9 cellular contexts compared by ENCODE assay signal in the genomic region with DNA sequence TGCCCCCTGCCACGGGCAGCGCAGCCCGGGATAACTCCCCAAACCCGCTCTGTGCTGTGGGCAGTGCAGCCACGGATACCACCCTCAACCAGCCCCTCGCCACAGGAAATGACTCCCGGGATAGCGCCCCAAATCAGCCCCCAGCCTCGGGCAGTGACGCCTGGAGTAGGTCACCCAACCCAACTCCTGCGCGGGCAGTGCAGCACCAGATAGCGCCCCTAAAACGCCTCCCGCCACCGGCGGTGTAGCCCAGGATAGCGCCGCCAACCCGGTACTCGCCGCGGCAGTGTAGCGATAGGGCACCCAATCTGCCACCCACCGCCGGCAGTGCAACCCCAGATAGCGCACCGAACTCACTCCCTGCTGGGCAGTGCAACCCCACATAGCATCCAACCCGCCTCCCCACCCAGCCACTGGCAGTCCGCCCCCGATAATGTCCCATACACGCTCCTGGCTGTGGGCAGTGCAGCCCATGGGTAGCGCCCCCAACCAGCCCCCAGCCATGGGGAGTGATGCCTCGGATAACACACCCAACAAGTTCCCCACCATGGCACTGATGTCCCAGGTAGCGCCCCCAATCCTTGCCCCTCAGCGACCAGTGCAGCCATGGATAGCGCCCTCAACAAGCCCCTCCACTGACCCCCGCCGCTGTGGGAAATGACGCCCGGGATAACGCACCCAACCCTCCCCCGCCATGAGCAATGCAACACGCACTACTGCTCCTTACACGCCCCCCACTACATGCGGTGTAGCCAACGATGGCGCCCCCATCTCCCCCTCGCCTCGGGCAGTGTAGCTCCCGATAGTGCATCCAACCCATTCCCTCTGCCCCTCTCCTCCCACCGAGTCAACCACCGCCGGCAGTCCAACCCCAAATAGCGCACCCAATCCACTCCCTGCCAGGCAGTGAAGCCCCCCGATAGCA. TPM values are rescaled to one million over a fixed set of nuclear protein-coding genes. Genes with fewer than 3 reads are reported as not detected.
DNase-seq lines count a peak whose midpoint lies in the region; ATAC-seq, FAIRE-seq and TF ChIP-seq lines count a peak whose summit lies in the region.
"Had no signal": no experiment of that assay in that cellular context is flagged by ENCODE, and none has a peak within 500 bp of the region (broad histone marks: within the 10 kb centered on the region; RNA-seq: fewer than 3 reads in every experiment).

No MANE protein-coding gene starts in this region.

- peaks cover 18% of the 10 kb centered on the region for H3K27me3 Mint-ChIP-seq in activated CD4-positive, alpha-beta T cell treated with anti-CD3 and anti-CD28 coated beads for 36 hours
- H3K27me3 Mint-ChIP-seq in endodermal cell (ENCODE audit: insufficient read depth): peaks cover 32% of the 10 kb centered on the region
- peaks cover 71% of the 10 kb centered on the region for H3K27me3 Mint-ChIP-seq in neural crest cell (ENCODE audit: low read depth)

- no peak overlapping the region for H3K27ac Mint-ChIP-seq in activated CD4-positive, alpha-beta T cell treated with anti-CD3 and anti-CD28 coated beads for 36 hours
- H3K27ac Mint-ChIP-seq in endodermal cell (peak overlapping the region; percentile 89), neural crest cell (ENCODE audit: unreplicated experiment) (no peak overlapping the region)

- H3K27me3 ChIP-seq in endodermal cell (ENCODE audit: control insufficient read depth, insufficient read depth, low read length, poor library complexity, severe bottlenecking) (no peaks in the 10 kb centered on the region), adrenal gland (peaks cover 10% of the 10 kb centered on the region)

- H3K9ac ChIP-seq in endodermal cell (ENCODE audit: extremely low read depth, low read length, poor library complexity, severe bottlenecking): peak overlapping the region; percentile 42

- peak; percentile 13 for DNase-seq in activated CD4-positive, alpha-beta T cell treated with anti-CD3 and anti-CD28 coated beads for 36 hours
- DNase-seq in activated CD4-positive, alpha-beta T cell treated with anti-CD3 and anti-CD28 coated beads for 4 hours: no peak
- DNase-seq in NCI-H2171 (lab: John Stamatoyannopoulos, UW) (peak; percentile 22), endodermal cell (peak; percentile 66), neural crest cell (ENCODE audit: low read depth, low spot score) (no peak), HTR-8/SVneo (ENCODE audit: insufficient read length, low spot score) (no peak), NCI-H82 (lab: John Stamatoyannopoulos, UW) (no peak), adrenal gland (no peak)
- DNase-seq: activated CD4-positive, alpha-beta T cell treated with anti-CD3 and anti-CD28 coated beads, Interleukin-2, amount 50 U/mL, for 1 hour had no signal

- H3K4me1 ChIP-seq in endodermal cell (ENCODE audit: control insufficient read depth, insufficient read depth, low read length) (peaks cover 22% of the 10 kb centered on the region), adrenal gland (replicated peaks in 1 of 2) (no peaks in the 10 kb centered on the region)

- no peak for TF ChIP-seq POLR2A in adrenal gland (IDR thresholded peaks at IDR 0.05)

- FAIRE-seq in HTR-8/SVneo (lab: Jason Lieb, UNC): no peak

- H3K4me3 ChIP-seq in endodermal cell (ENCODE audit: low read length) (peak overlapping the region; percentile 85), adrenal gland (peak overlapping the region in 1 of 4 donors; percentile 15)

- POLR2A ChIA-PET in activated CD4-positive, alpha-beta T cell treated with anti-CD3 and anti-CD28 coated beads for 36 hours (lab: Charles Lee): no interaction called here

- no peaks in the 10 kb centered on the region for H3K36me3 Mint-ChIP-seq in activated CD4-positive, alpha-beta T cell treated with anti-CD3 and anti-CD28 coated beads for 36 hours (ENCODE audit: low read depth)
- peaks cover 11% of the 10 kb centered on the region for H3K36me3 Mint-ChIP-seq in endodermal cell (ENCODE audit: low read depth)
- H3K36me3 Mint-ChIP-seq in neural crest cell (ENCODE audit: low read depth): no peaks in the 10 kb centered on the region

- CTCF ChIA-PET in activated CD4-positive, alpha-beta T cell treated with anti-CD3 and anti-CD28 coated beads for 36 hours (lab: Charles Lee): no interaction called here

- H3K9me3 ChIP-seq in endodermal cell (ENCODE audit: control insufficient read depth, low read length): no peaks in the 10 kb centered on the region
- no peaks in the 10 kb centered on the region for H3K9me3 ChIP-seq in adrenal gland (replicated peaks in 1 of 3)

- TF ChIP-seq CTCF in endodermal cell (conservative IDR thresholded peaks at IDR 0.05): no peak
- TF ChIP-seq CTCF in neural crest cell (conservative IDR thresholded peaks at IDR 0.05): no peak
- no peak for TF ChIP-seq CTCF in adrenal gland (IDR thresholded peaks at IDR 0.05)

- H3K4me1 Mint-ChIP-seq in activated CD4-positive, alpha-beta T cell treated with anti-CD3 and anti-CD28 coated beads for 36 hours: peaks cover 21% of the 10 kb centered on the region
- H3K4me1 Mint-ChIP-seq in endodermal cell: peaks cover 34% of the 10 kb centered on the region
- H3K4me1 Mint-ChIP-seq in neural crest cell: peaks cover 19% of the 10 kb centered on the region

- peak overlapping the region; percentile 63 for H3K4me3 Mint-ChIP-seq in activated CD4-positive, alpha-beta T cell treated with anti-CD3 and anti-CD28 coated beads for 36 hours
- H3K4me3 Mint-ChIP-seq in endodermal cell (peak overlapping the region; percentile 79), neural crest cell (peak overlapping the region; percentile 31)

- WGBS in endodermal cell (ENCODE audit: insufficient coverage in 1 of 2, insufficient read length in 1 of 2), 2 experiments: 81% methylated on average over 30 to 56 of the region's 56 CpGs
- WGBS in adrenal gland, 4 donors: 17 to 57% (median 48%) methylated on average over 10 to 56 of the region's 56 CpGs

- H3K36me3 ChIP-seq in endodermal cell (ENCODE audit: control insufficient read depth, insufficient read depth, low read length): peaks cover 14% of the 10 kb centered on the region
- H3K36me3 ChIP-seq in adrenal gland (replicated peaks in 1 of 2): no peaks in the 10 kb centered on the region

- ATAC-seq in activated CD4-positive, alpha-beta T cell treated with anti-CD3 and anti-CD28 coated beads for 36 hours: no peak

- intact Hi-C loops in activated CD4-positive, alpha-beta T cell treated with anti-CD3 and anti-CD28 coated beads for 36 hours (cut with DNase I, micrococcal nuclease): loop anchor here (2.0 to 10.0 kb wide), 6 partner anchors 61 to 539 kb away; a partner anchor contains a TSS
- intact Hi-C loops in adrenal gland (cut with DNase I): no loop called here

- no peaks in the 10 kb centered on the region for H3K9me3 Mint-ChIP-seq in activated CD4-positive, alpha-beta T cell treated with anti-CD3 and anti-CD28 coated beads for 36 hours (ENCODE audit: low read depth)
- H3K9me3 Mint-ChIP-seq in endodermal cell (no peaks in the 10 kb centered on the region), neural crest cell (no peaks in the 10 kb centered on the region)

- H3K27ac ChIP-seq in endodermal cell (ENCODE audit: low read depth, low read length): no peak overlapping the region
- H3K27ac ChIP-seq in adrenal gland: no peak overlapping the region

RNA-seq across cellular contexts. Expression of a gene that starts 1.4 kb away (rescaled TPM):
- not detected for total RNA-seq in activated CD4-positive, alpha-beta T cell treated with anti-CD3 and anti-CD28 coated beads for 36 hours
- total RNA-seq in endodermal cell: 1 to 10 TPM; 1.8 to 3.1 TPM
- polyA plus RNA-seq in endodermal cell (2013, experiment 1 of 2): 0.85 TPM
- 1.4 TPM for polyA plus RNA-seq in endodermal cell (2013, experiment 2 of 2)
- total RNA-seq in neural crest cell: 0.21 TPM in 1 of 2 replicates, not detected in the other
- total RNA-seq in adrenal gland: not detected
- under 1 TPM in 2 of 3 donors, not detected in 1; 0.24 TPM for polyA plus RNA-seq in adrenal gland

RNA-seq across cellular contexts. Expression of a gene that starts 44.3 kb away (rescaled TPM):
- not detected for total RNA-seq in activated CD4-positive, alpha-beta T cell treated with anti-CD3 and anti-CD28 coated beads for 36 hours
- total RNA-seq in endodermal cell (under 1 TPM in 1 of 2 donors, not detected in 1; 0.20 TPM), neural crest cell (not detected in 2 replicates), adrenal gland (under 1 TPM in 2 of 8 donors, not detected in 6; 0.28 to 0.55 TPM)
- not detected for polyA plus RNA-seq in endodermal cell (2013, experiment 1 of 2)
- polyA plus RNA-seq in endodermal cell (2013, experiment 2 of 2): not detected
- under 1 TPM; 0.17 to 0.80 (median 0.57) TPM for polyA plus RNA-seq in adrenal gland

RNA-seq across cellular contexts. Expression of a gene that starts 51.7 kb away (rescaled TPM):
- not detected for total RNA-seq in activated CD4-positive, alpha-beta T cell treated with anti-CD3 and anti-CD28 coated beads for 36 hours
- not detected for total RNA-seq in endodermal cell
- not detected for polyA plus RNA-seq in endodermal cell (2013, experiment 1 of 2)
- not detected for polyA plus RNA-seq in endodermal cell (2013, experiment 2 of 2)
- 0.14 and 0.23 TPM in 2 replicates for total RNA-seq in neural crest cell
- under 1 TPM in 7 of 8 donors, not detected in 1; 0.14 to 0.70 (median 0.48) TPM for total RNA-seq in adrenal gland
- under 1 TPM; 0.07 to 0.27 (median 0.24) TPM for polyA plus RNA-seq in adrenal gland

Comparison
In these comparisons a context has a peak if more than half of its experiments do, and no peak if none do; other contexts are left out.
1. DNase-seq: peak in activated CD4-positive, alpha-beta T cell treated with anti-CD3 and anti-CD28 coated beads for 36 hours (single experiment), NCI-H2171 (single experiment) and endodermal cell (single experiment); none in activated CD4-positive, alpha-beta T cell treated with anti-CD3 and anti-CD28 coated beads for 4 hours (0 of 2), neural crest cell (single experiment), HTR-8/SVneo (single experiment), NCI-H82 (single experiment) and adrenal gland (0 of 7).
2. intact Hi-C loops: an anchor here in activated CD4-positive, alpha-beta T cell treated with anti-CD3 and anti-CD28 coated beads for 36 hours (2.0 to 10.0 kb wide); none called in adrenal gland.
3. Peak in every context shown above with its lines, with median percentiles within 50 percentile points of each other: H3K4me3 Mint-ChIP-seq.